24 cellular contexts compared by ENCODE assay signal in genomic region chr12:51197736-51198567, GRCh38.
"Had no signal": no experiment of that assay in that cellular context is flagged by ENCODE, and none has a peak within 500 bp of the region (broad histone marks: within the 10 kb centered on the region; RNA-seq: fewer than 3 reads in every experiment).

No MANE protein-coding gene starts in this region.

- H3K4me3 ChIP-seq: hepatocyte, left lung, spleen, thyroid gland, upper lobe of right lung had no signal

- H3K9me3 ChIP-seq: left lung, spleen, thyroid gland, upper lobe of right lung had no signal

- H3K4me1 ChIP-seq: left lung, parathyroid adenoma, spleen, upper lobe of right lung had no signal

- H3K4me3 Mint-ChIP-seq: activated T-cell treated with anti-CD3 and anti-CD28 coated beads, Interleukin-2, amount 50 U/mL, for 4 hours; mesothelial cell of epicardium; natural killer cell; stimulated activated naive CD8-positive, alpha-beta T cell treated with anti-CD3 and anti-CD28 coated beads, Interleukin-15, Interleukin-2, amounts not matched to agents 100 ng/mL and 50 ng/mL, for 24 hours had no signal

- H3K27me3 Mint-ChIP-seq: stimulated activated naive CD8-positive, alpha-beta T cell treated with anti-CD3 and anti-CD28 coated beads, Interleukin-15, Interleukin-2, amounts not matched to agents 100 ng/mL and 50 ng/mL, for 24 hours had no signal

- H3K36me3 Mint-ChIP-seq: mesothelial cell of epicardium, natural killer cell had no signal

- H3K9me3 Mint-ChIP-seq: activated T-cell treated with anti-CD3 and anti-CD28 coated beads, Interleukin-2, amount 50 U/mL, for 4 hours; mesothelial cell of epicardium; natural killer cell; stimulated activated naive CD8-positive, alpha-beta T cell treated with anti-CD3 and anti-CD28 coated beads, Interleukin-15, Interleukin-2, amounts not matched to agents 100 ng/mL and 50 ng/mL, for 24 hours had no signal

- ATAC-seq: activated T-cell treated with anti-CD3 and anti-CD28 coated beads, Interleukin-2, amount 50 U/mL, for 4 hours; left lung; natural killer cell had no signal

- DNase-seq: activated CD4-positive, alpha-beta T cell treated with anti-CD3 and anti-CD28 coated beads for 4 hours; activated CD4-positive, alpha-beta T cell treated with anti-CD3 and anti-CD28 coated beads, Interleukin-2, amount 50 U/mL, for 48 hours; activated CD4-positive, CD25-positive, alpha-beta regulatory T cell; activated CD8-positive, alpha-beta memory T cell treated with anti-CD3 and anti-CD28 coated beads, Interleukin-2, amount 50 U/mL, for 48 hours; activated naive CD4-positive, alpha-beta T cell treated with Interleukin-2 at 50 U/mL for 16 hours; activated T-cell treated with anti-CD3 and anti-CD28 coated beads, Interleukin-2, amount 50 U/mL, for 4 hours; amygdala; dermis blood vessel endothelial cell; effector CD8-positive, alpha-beta T cell; foreskin melanocyte; glutamatergic neuron; kidney glomerular epithelial cell; natural killer cell; spleen; stimulated activated CD4-positive, alpha-beta T cell treated with anti-CD3 and anti-CD28 coated beads, Interleukin-4, amount 100 ng/mL, for 24 hours; substantia nigra; T-helper 9 cell; upper lobe of right lung had no signal

- H2AFZ ChIP-seq: hepatocyte, parathyroid adenoma had no signal

- H3K36me3 ChIP-seq: thyroid gland, upper lobe of right lung had no signal

- H3K4me1 Mint-ChIP-seq: mesothelial cell of epicardium, natural killer cell had no signal

- H3K4me2 ChIP-seq: hepatocyte had no signal

- H3K9ac ChIP-seq: parathyroid adenoma had no signal

- H3K27ac Mint-ChIP-seq: mesothelial cell of epicardium; natural killer cell; stimulated activated naive CD8-positive, alpha-beta T cell treated with anti-CD3 and anti-CD28 coated beads, Interleukin-15, Interleukin-2, amounts not matched to agents 100 ng/mL and 50 ng/mL, for 24 hours had no signal

- H3K27ac ChIP-seq: hepatocyte, left lung, parathyroid adenoma, spleen, upper lobe of right lung had no signal

- H3K27me3 ChIP-seq: hepatocyte, left lung, spleen, thyroid gland, upper lobe of right lung had no signal
